10 cellular contexts compared by ENCODE assay signal in the genomic region with DNA sequence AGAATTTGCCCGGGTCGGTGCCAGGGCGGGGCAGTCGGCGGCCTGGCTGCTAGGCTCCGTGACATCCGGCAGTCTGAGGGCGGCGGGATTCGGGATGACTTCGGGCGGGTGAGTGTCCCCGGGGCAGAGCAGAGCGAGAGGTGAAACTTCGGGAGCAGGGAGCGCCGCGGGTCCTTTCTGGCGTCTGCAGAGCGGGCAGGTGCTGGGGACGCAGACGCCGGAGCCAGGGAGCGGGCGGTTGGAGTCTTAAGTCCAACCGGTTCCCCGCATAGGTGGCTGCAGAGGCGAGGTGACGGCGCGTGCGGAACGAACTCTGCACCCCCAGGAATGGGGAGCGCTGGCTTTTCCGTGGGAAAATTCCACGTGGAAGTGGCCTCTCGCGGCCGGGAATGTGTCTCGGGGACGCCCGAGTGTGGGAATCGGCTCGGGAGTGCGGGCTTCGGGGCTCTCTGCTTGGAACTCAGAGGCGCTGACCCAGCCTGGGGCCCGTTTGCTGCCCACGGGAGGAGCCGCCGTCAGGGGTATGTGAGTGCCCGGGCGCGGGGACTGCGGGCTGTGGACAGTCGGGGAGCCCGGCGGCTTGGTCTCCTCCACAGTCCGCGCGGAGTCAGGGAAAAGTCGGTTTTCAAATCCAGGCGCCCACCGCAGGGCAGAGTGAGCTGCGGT. TPM values are rescaled to one million over a fixed set of nuclear protein-coding genes. Genes with fewer than 3 reads are reported as not detected.
A peak's percentile ranks its signal among the peaks of the same experiment; 100 is the strongest.
DNase-seq lines count a peak whose midpoint lies in the region; ATAC-seq, FAIRE-seq and TF ChIP-seq lines count a peak whose summit lies in the region.
"Had no signal": no experiment of that assay in that cellular context is flagged by ENCODE, and none has a peak within 500 bp of the region (broad histone marks: within the 10 kb centered on the region; RNA-seq: fewer than 3 reads in every experiment).

A gene with protein sequence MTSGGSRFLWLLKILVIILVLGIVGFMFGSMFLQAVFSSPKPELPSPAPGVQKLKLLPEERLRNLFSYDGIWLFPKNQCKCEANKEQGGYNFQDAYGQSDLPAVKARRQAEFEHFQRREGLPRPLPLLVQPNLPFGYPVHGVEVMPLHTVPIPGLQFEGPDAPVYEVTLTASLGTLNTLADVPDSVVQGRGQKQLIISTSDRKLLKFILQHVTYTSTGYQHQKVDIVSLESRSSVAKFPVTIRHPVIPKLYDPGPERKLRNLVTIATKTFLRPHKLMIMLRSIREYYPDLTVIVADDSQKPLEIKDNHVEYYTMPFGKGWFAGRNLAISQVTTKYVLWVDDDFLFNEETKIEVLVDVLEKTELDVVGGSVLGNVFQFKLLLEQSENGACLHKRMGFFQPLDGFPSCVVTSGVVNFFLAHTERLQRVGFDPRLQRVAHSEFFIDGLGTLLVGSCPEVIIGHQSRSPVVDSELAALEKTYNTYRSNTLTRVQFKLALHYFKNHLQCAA (plus strand): TSS at position 71 of the 666 bp plus-strand sequence. CDS start 24 bp downstream, at position 95.

- ATAC-seq in esophagus mucosa (peak; percentile 49), GM18907 (IDR thresholded peaks at IDR 0.05; ENCODE audit: unreplicated experiment) (no peak)

- CTCF ChIA-PET in RWPE1 (lab: Yijun Ruan, JAX): no interaction called here

- no peaks in the 10 kb centered on the region for H3K9me3 ChIP-seq in prostate gland

- DNase-seq in Daoy (ENCODE audit: low read depth) (peak; percentile 46), SW480 (ENCODE audit: low spot score) (peak; percentile 52), prostate gland (ENCODE audit: low spot score) (no peak), RCC 7860 (ENCODE audit: low spot score) (no peak), GM20000 (ENCODE audit: low spot score) (no peak), RWPE1 (ENCODE audit: low spot score) (no peak)

- no peak for FAIRE-seq in RCC 7860 (lab: Jason Lieb, UNC)
- FAIRE-seq: colon had no signal

- WGBS in prostate gland: 5% methylated on average over 58 of the region's 65 CpGs

- H3K36me3 ChIP-seq in prostate gland: no peaks in the 10 kb centered on the region

- POLR2A ChIA-PET in RWPE1 (lab: Yijun Ruan, JAX; ENCODE audit: low non-redundant PET): no interaction called here

- TF ChIP-seq POLR2A in prostate gland (IDR thresholded peaks at IDR 0.05): no peak

- TF ChIP-seq CTCF in prostate gland (IDR thresholded peaks at IDR 0.05): no peak
- TF ChIP-seq CTCF in GM20000 (IDR thresholded peaks at IDR 0.05; ENCODE audit: extremely low read depth, missing control alignments): no peak
- TF ChIP-seq CTCF in RWPE1 (conservative IDR thresholded peaks at IDR 0.05; ENCODE audit: low read depth): no peak

- intact Hi-C loops in prostate gland (cut with DNase I): no loop called here

- H3K27me3 ChIP-seq in prostate gland (replicated peaks; ENCODE audit: insufficient read depth): peaks cover 3% of the 10 kb centered on the region

- H3K27ac ChIP-seq in prostate gland (no peak within 1 kb of the TSS), RWPE1 (no peak within 1 kb of the TSS)

- no peaks in the 10 kb centered on the region for H3K4me1 ChIP-seq in prostate gland (replicated peaks)

- H3K4me3 ChIP-seq in prostate gland: peak within 1 kb of the TSS; percentile 6 to 24

RNA-seq across cellular contexts. Expression of the gene that starts here (rescaled TPM):
- total RNA-seq in Daoy (2014; rRNA removed; shearing (Covaris generic)): 0.51 and 0.63 TPM in 2 replicates
- total RNA-seq in esophagus mucosa (0.04 TPM), prostate gland (not detected)
- total RNA-seq: subcutaneous adipose tissue had no signal

Comparison
In these comparisons a context has a peak if more than half of its experiments do, and no peak if none do; other contexts are left out.
1. Peak in DNase-seq in Daoy; RNA of the gene not detected or under 1 TPM.
2. Peak in ATAC-seq in esophagus mucosa; RNA of the gene not detected or under 1 TPM.